In the genomic region with DNA sequence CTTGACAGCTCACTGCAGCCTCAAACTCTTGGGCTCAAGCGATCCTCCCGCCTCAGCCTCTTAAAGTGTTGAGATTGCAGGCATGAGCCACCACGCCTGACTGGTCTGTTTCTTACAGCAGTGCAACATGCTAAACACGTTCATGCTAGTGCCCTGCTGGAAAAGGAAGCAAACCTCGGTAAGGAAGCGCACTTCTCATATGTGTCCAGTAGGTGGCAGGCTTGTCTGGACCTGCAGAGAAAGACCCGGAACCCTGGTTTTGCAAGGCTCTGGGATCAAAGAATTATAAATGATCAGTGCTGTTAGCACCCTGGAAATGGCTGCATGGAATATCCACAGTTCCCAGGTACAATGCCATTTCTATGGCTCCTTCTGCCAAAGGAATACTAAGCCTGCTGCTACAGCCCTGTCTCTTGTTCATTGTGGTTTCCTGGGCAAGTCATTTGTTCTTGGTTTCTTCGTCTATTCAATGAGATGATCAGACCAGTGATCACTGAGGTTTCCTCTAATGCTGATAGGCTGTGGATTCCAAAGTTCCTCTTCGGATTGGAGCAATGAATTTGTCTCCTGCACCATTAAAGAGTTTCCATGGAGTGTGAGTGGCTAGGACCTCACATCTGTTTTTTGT, we compare ENCODE assay signal across 10 cellular contexts. TPM values are rescaled to one million over a fixed set of nuclear protein-coding genes. Genes with fewer than 3 reads are reported as not detected.
DNase-seq lines count a peak whose midpoint lies in the region; ATAC-seq and TF ChIP-seq lines count a peak whose summit lies in the region.
"Had no signal": no experiment of that assay in that cellular context is flagged by ENCODE, and none has a peak within 500 bp of the region (broad histone marks: within the 10 kb centered on the region; RNA-seq: fewer than 3 reads in every experiment).

No MANE protein-coding gene starts in this region.

- no peaks in the 10 kb centered on the region for H3K36me3 ChIP-seq in CD8-positive, alpha-beta T cell (ENCODE audit: insufficient read depth, low read length)
- H3K36me3 ChIP-seq in H7 (replicated peaks; ENCODE audit: control insufficient read depth, insufficient read depth, low read length), result no peaks in the 10 kb centered on the region

- peaks cover 44% of the 10 kb centered on the region for H3K4me1 Mint-ChIP-seq in CD8-positive, alpha-beta T cell (ENCODE audit: low read depth)
- peaks cover 7% of the 10 kb centered on the region for H3K4me1 Mint-ChIP-seq in brain

- H3K27me3 ChIP-seq in CD8-positive, alpha-beta T cell (ENCODE audit: insufficient read depth, low read length), result no peaks in the 10 kb centered on the region
- H3K27me3 ChIP-seq in H7 (ENCODE audit: control insufficient read depth, insufficient read depth, low read length), result no peaks in the 10 kb centered on the region

- peak; percentile 96 for TF ChIP-seq CTCF in CD8-positive, alpha-beta T cell (IDR thresholded peaks at IDR 0.05)
- peak; percentile 75 to 88 for TF ChIP-seq CTCF in brain (conservative IDR thresholded peaks at IDR 0.05)

- H3K27me3 Mint-ChIP-seq in CD8-positive, alpha-beta T cell (ENCODE audit: low read depth), result no peaks in the 10 kb centered on the region
- H3K27me3 Mint-ChIP-seq in brain, result peaks cover 3% of the 10 kb centered on the region

- peaks cover 44% of the 10 kb centered on the region for H3K4me1 ChIP-seq in CD8-positive, alpha-beta T cell (ENCODE audit: insufficient read depth, low read length)

- ATAC-seq in CD8-positive, alpha-beta T cell, result peak; percentile 94
- no peak for ATAC-seq in HG03139 (IDR thresholded peaks at IDR 0.05; ENCODE audit: unreplicated experiment)

- CTCF ChIA-PET in CD8-positive, alpha-beta T cell (lab: Charles Lee), result interaction anchor here (0.7 to 5.2 kb wide), 11 partner anchors 10 to 125 kb away, joined by 3 to 46 read pairs (median 4); partner anchors contain the start of genes RNU5D-1 and RPS8

- H3K4me3 Mint-ChIP-seq in CD8-positive, alpha-beta T cell, result peak overlapping the region; percentile 64
- no peak overlapping the region for H3K4me3 Mint-ChIP-seq in brain

- no peak overlapping the region for H3K4me3 ChIP-seq in CD8-positive, alpha-beta T cell (ENCODE audit: low read depth, low read length)
- no peak overlapping the region for H3K4me3 ChIP-seq in H7 (ENCODE audit: insufficient read depth, low read depth, low read length)

- intact Hi-C loops in CD8-positive, alpha-beta T cell (cut with DNase I, micrococcal nuclease), result loop anchor here (1.0 to 5.0 kb wide), 6 partner anchors 14 to 777 kb away; partner anchors contain the start of genes ARMH1 (in 1 of the 2), RNU5D-1 (in 1 of the 2), RPS8 (in 1 of the 2) and TESK2 (in 1 of the 2)

- POLR2A ChIA-PET in CD8-positive, alpha-beta T cell (lab: Charles Lee), result interaction anchor here (0.8 kb wide), 1 partner anchor 8 kb away, joined by 3 read pairs; no protein-coding TSS in a partner anchor

- no peaks in the 10 kb centered on the region for H3K9me3 Mint-ChIP-seq in CD8-positive, alpha-beta T cell
- peaks cover 0 to 2% (median 0%) of the 10 kb centered on the region in 5 experiments for H3K9me3 Mint-ChIP-seq in brain

- peak overlapping the region; percentile 37 for H3K27ac Mint-ChIP-seq in CD8-positive, alpha-beta T cell
- peak overlapping the region in 1 of 5 experiments; percentile 31 for H3K27ac Mint-ChIP-seq in brain

- no peak overlapping the region for H3K27ac ChIP-seq in CD8-positive, alpha-beta T cell (ENCODE audit: low read depth, low read length)

- DNase-seq in CD8-positive, alpha-beta T cell, result peak; percentile 37 to 79 (median 63)
- DNase-seq in H7 (peak; percentile 81), NCI-H2107 treated with DMSO at 0.1 percent for 48 hours (lab: John Stamatoyannopoulos, UW; ENCODE audit: unreplicated experiment) (peak; percentile 84), T1000 (lab: John Stamatoyannopoulos, UW) (peak; percentile 64), iPS-NIHi11 (ENCODE audit: low spot score) (peak; percentile 84)
- DNase-seq in stimulated activated CD4-positive, alpha-beta T cell treated with anti-CD3 and anti-CD28 coated beads, Interleukin-12 subunit alpha, Interleukin-12 subunit beta, amount 100 ng/mL, for 4 hours, result peak; percentile 42

- H3K9me3 ChIP-seq in CD8-positive, alpha-beta T cell (ENCODE audit: low read length), result no peaks in the 10 kb centered on the region

- no peaks in the 10 kb centered on the region for H3K36me3 Mint-ChIP-seq in CD8-positive, alpha-beta T cell
- no peaks in the 10 kb centered on the region for H3K36me3 Mint-ChIP-seq in brain

RNA-seq across cellular contexts. Expression of gene RNU5D-1, which starts 15.9 kb away (rescaled TPM):
- not detected for total RNA-seq in CD8-positive, alpha-beta T cell
- not detected in 2 replicates for total RNA-seq in H7 (2014; rRNA removed; shearing (Covaris generic))
- polyA plus RNA-seq in brain (ENCODE audit: insufficient read depth, low read depth, low replicate concordance), result not detected
- total RNA-seq: subcutaneous adipose tissue; T-helper 2 cell treated with Interferon-gamma antibody and Interleukin-4, amounts not matched to agents 100 ng/mL and 5 ng/mL, for 36 hours had no signal

RNA-seq across cellular contexts. Expression of gene KIF2C, which starts 24.6 kb away (rescaled TPM):
- under 1 TPM; 0.58 to 0.81 TPM for total RNA-seq in CD8-positive, alpha-beta T cell
- 164 and 209 TPM in 2 replicates for total RNA-seq in H7 (2014; rRNA removed; shearing (Covaris generic))
- 43.1 TPM for polyA plus RNA-seq in brain (ENCODE audit: insufficient read depth, low read depth, low replicate concordance)

RNA-seq across cellular contexts. Expression of gene ARMH1, which starts 40.5 kb away (rescaled TPM):
- total RNA-seq in CD8-positive, alpha-beta T cell, result 100 to 1,000 TPM; 117 to 128 TPM
- total RNA-seq in H7 (2014; rRNA removed; shearing (Covaris generic)), result 0.62 TPM in 1 of 2 replicates, not detected in the other
- 5.2 TPM for polyA plus RNA-seq in brain (ENCODE audit: insufficient read depth, low read depth, low replicate concordance)

RNA-seq across cellular contexts. Expression of gene TMEM53, which starts 40.8 kb away (rescaled TPM):
- total RNA-seq in CD8-positive, alpha-beta T cell, result 1 to 10 TPM in 1 of 2 experiments, not detected in 1; 1.2 TPM
- total RNA-seq in H7 (2014; rRNA removed; shearing (Covaris generic)), result 6.0 and 9.0 TPM in 2 replicates
- 19.1 TPM for polyA plus RNA-seq in brain (ENCODE audit: insufficient read depth, low read depth, low replicate concordance)

Comparison
In these comparisons a context has a peak if more than half of its experiments do, and no peak if none do; other contexts are left out.
1. RNA of gene KIF2C, which starts 24.6 kb away (total RNA-seq): 164 to 209 TPM in H7; 0.58 to 0.81 TPM in CD8-positive, alpha-beta T cell; every median in the first group is over 10 times any median in the second.
2. RNA of gene ARMH1, which starts 40.5 kb away (total RNA-seq): 117 to 128 TPM in CD8-positive, alpha-beta T cell; 0.62 TPM in H7; every median in the first group is over 10 times any median in the second.
3. Peak in every context shown above with its lines, with median percentiles within 50 percentile points of each other: DNase-seq.